ENCODE assay signal across 8 cellular contexts in genomic region chr3:125340121-125340520, GRCh38.
"Had no signal": no experiment of that assay in that cellular context is flagged by ENCODE, and none has a peak within 500 bp of the region (broad histone marks: within the 10 kb centered on the region; RNA-seq: fewer than 3 reads in every experiment).

No MANE protein-coding gene starts in this region.

- H3K27ac ChIP-seq: GM23248 had no signal

- ATAC-seq: HCT116, K562 had no signal

- H3K36me3 ChIP-seq: HAP-1 had no signal

- H3K4me3 Mint-ChIP-seq: HFFc6 had no signal

- H3K27ac Mint-ChIP-seq: HFFc6 had no signal

- H3K9ac ChIP-seq: GM23248 had no signal

- H3K4me3 ChIP-seq: GM23248, HAP-1, K562 had no signal

- DNase-seq: GM23248, GOT3, H7, HFFc6, IMR-90 had no signal

- H2AFZ ChIP-seq: GM23248 had no signal
